Comparison of ENCODE assay signal across 7 cellular contexts in genomic region chr1:235573880-235574279, GRCh38.
"Had no signal": no experiment of that assay in that cellular context is flagged by ENCODE, and none has a peak within 500 bp of the region (broad histone marks: within the 10 kb centered on the region; RNA-seq: fewer than 3 reads in every experiment).

No MANE protein-coding gene starts in this region.

- FAIRE-seq: HepG2, HTR-8/SVneo had no signal

- H3K9ac ChIP-seq: KMS-11 had no signal

- DNase-seq: Karpas-422, KBM-7, KG1 had no signal

- H3K4me2 ChIP-seq: KMS-11 had no signal

- ATAC-seq: HepG2 had no signal

- H3K27ac ChIP-seq: HL-60, KMS-11 had no signal
